Comparison of ENCODE assay signal across 19 cellular contexts in the genomic region with DNA sequence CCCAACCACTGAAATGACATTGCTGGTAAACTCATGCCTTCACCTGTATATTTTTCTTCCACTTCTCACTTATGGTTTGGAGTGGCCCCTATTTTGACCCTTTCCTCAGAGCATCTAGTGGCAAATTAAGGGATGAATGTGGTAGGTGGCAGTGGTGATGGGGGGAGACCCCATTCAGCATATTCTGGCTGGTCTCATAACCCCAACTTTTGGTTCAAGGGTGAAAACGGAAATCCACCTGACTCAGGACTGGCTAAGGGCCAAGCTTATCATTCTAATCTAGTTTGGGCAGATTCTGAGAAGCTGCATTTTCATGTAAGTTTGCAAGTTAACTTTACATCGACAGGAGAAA. TPM values are rescaled to one million over a fixed set of nuclear protein-coding genes. Genes with fewer than 3 reads are reported as not detected.
A peak's percentile ranks its signal among the peaks of the same experiment; 100 is the strongest.
DNase-seq lines count a peak whose midpoint lies in the region; ATAC-seq and TF ChIP-seq lines count a peak whose summit lies in the region.
"Had no signal": no experiment of that assay in that cellular context is flagged by ENCODE, and none has a peak within 500 bp of the region (broad histone marks: within the 10 kb centered on the region; RNA-seq: fewer than 3 reads in every experiment).

No MANE protein-coding gene starts in this region.

- H3K27ac Mint-ChIP-seq in activated CD8-positive, alpha-beta memory T cell treated with anti-CD3 and anti-CD28 coated beads, Interleukin-2, amount 10 ng/mL, durations not matched to agents 7 days and 5 days = peak overlapping the region; percentile 79
- peak overlapping the region; percentile 92 for H3K27ac Mint-ChIP-seq in mesothelial cell of epicardium
- no peak overlapping the region for H3K27ac Mint-ChIP-seq in CD8-positive, alpha-beta T cell

- intact Hi-C loops in CD8-positive, alpha-beta T cell (cut with DNase I, micrococcal nuclease) = no loop called here

- H3K9me3 ChIP-seq in CD8-positive, alpha-beta T cell (ENCODE audit: low read length) = no peaks in the 10 kb centered on the region
- H3K9me3 ChIP-seq: psoas muscle had no signal

- H3K4me1 ChIP-seq in CD8-positive, alpha-beta T cell (ENCODE audit: insufficient read depth, low read length) = no peaks in the 10 kb centered on the region
- H3K4me1 ChIP-seq: psoas muscle had no signal

- no peak for TF ChIP-seq CTCF in LNCaP clone FGC (IDR thresholded peaks at IDR 0.05; ENCODE audit: control insufficient read depth, extremely low read depth, insufficient read depth)
- TF ChIP-seq CTCF in mesothelial cell of epicardium (IDR thresholded peaks at IDR 0.05; ENCODE audit: unreplicated experiment) = no peak
- TF ChIP-seq CTCF in CD8-positive, alpha-beta T cell (IDR thresholded peaks at IDR 0.05) = no peak

- CTCF ChIA-PET in activated CD8-positive, alpha-beta memory T cell treated with anti-CD3 and anti-CD28 coated beads, Interleukin-2, amount 10 ng/mL, durations not matched to agents 7 days and 5 days (lab: Charles Lee) = interaction anchor here (1.3 to 1.6 kb wide), 3 partner anchors 30 to 40 kb away, joined by 4 read pairs; no protein-coding TSS in a partner anchor
- CTCF ChIA-PET in CD8-positive, alpha-beta T cell (lab: Charles Lee) = no interaction called here

- ATAC-seq in activated CD8-positive, alpha-beta memory T cell treated with anti-CD3 and anti-CD28 coated beads, Interleukin-2, amount 10 ng/mL, durations not matched to agents 7 days and 5 days = peak; percentile 73
- ATAC-seq in activated T-cell treated with anti-CD3 and anti-CD28 coated beads, Interleukin-2, amount 50 U/mL, for 4 hours = peak; percentile 39 to 53
- no peak for ATAC-seq in CD8-positive, alpha-beta T cell
- ATAC-seq: left lobe of liver, psoas muscle had no signal

- H3K27ac ChIP-seq in CD8-positive, alpha-beta T cell (ENCODE audit: low read depth, low read length) = no peak overlapping the region
- H3K27ac ChIP-seq: GM23248, psoas muscle had no signal

- H3K4me3 ChIP-seq in LNCaP clone FGC (ENCODE audit: low read depth, low read length) = peak overlapping the region; percentile 5; the same call in 1 of the 2 replicates
- no peak overlapping the region for H3K4me3 ChIP-seq in CD8-positive, alpha-beta T cell (ENCODE audit: low read depth, low read length)
- H3K4me3 ChIP-seq: GM23248, psoas muscle, smooth muscle cell had no signal

- no peaks in the 10 kb centered on the region for H3K36me3 ChIP-seq in CD8-positive, alpha-beta T cell (ENCODE audit: insufficient read depth, low read length)

- no peaks in the 10 kb centered on the region for H3K9me3 Mint-ChIP-seq in activated CD8-positive, alpha-beta memory T cell treated with anti-CD3 and anti-CD28 coated beads, Interleukin-2, amount 10 ng/mL, durations not matched to agents 7 days and 5 days (ENCODE audit: low read depth)
- H3K9me3 Mint-ChIP-seq in activated T-cell treated with anti-CD3 and anti-CD28 coated beads, Interleukin-2, amount 50 U/mL, for 4 hours = peaks cover 3% of the 10 kb centered on the region
- H3K9me3 Mint-ChIP-seq in mesothelial cell of epicardium = no peaks in the 10 kb centered on the region
- no peaks in the 10 kb centered on the region for H3K9me3 Mint-ChIP-seq in CD8-positive, alpha-beta T cell
- H3K9me3 Mint-ChIP-seq: CD14-positive monocyte, neural crest cell had no signal

- H3K27me3 Mint-ChIP-seq in activated CD8-positive, alpha-beta memory T cell treated with anti-CD3 and anti-CD28 coated beads, Interleukin-2, amount 10 ng/mL, durations not matched to agents 7 days and 5 days = peaks cover 2% of the 10 kb centered on the region
- H3K27me3 Mint-ChIP-seq in activated T-cell treated with anti-CD3 and anti-CD28 coated beads, Interleukin-2, amount 50 U/mL, for 4 hours (ENCODE audit: low read depth) = peaks cover 2% of the 10 kb centered on the region
- H3K27me3 Mint-ChIP-seq in mesothelial cell of epicardium (ENCODE audit: low read depth) = no peaks in the 10 kb centered on the region
- H3K27me3 Mint-ChIP-seq in CD8-positive, alpha-beta T cell (ENCODE audit: low read depth) = no peaks in the 10 kb centered on the region

- H3K36me3 Mint-ChIP-seq in activated CD8-positive, alpha-beta memory T cell treated with anti-CD3 and anti-CD28 coated beads, Interleukin-2, amount 10 ng/mL, durations not matched to agents 7 days and 5 days = peaks cover 4% of the 10 kb centered on the region
- no peaks in the 10 kb centered on the region for H3K36me3 Mint-ChIP-seq in activated T-cell treated with anti-CD3 and anti-CD28 coated beads, Interleukin-2, amount 50 U/mL, for 4 hours (ENCODE audit: insufficient read depth)
- H3K36me3 Mint-ChIP-seq in mesothelial cell of epicardium = no peaks in the 10 kb centered on the region
- no peaks in the 10 kb centered on the region for H3K36me3 Mint-ChIP-seq in CD8-positive, alpha-beta T cell
- H3K36me3 Mint-ChIP-seq: CD14-positive monocyte had no signal

- DNase-seq in activated CD8-positive, alpha-beta memory T cell treated with anti-CD3 and anti-CD28 coated beads, Interleukin-2, amount 10 ng/mL, durations not matched to agents 7 days and 5 days = peak; percentile 51
- DNase-seq in activated CD8-positive, alpha-beta memory T cell treated with anti-CD3 and anti-CD28 coated beads, Interleukin-2, amount 50 U/mL, for 48 hours = no peak
- no peak for DNase-seq in LNCaP clone FGC (ENCODE audit: low read depth)
- DNase-seq in activated T-cell treated with anti-CD3 and anti-CD28 coated beads, Interleukin-2, amount 50 U/mL, for 4 hours = no peak
- no peak for DNase-seq in mesothelial cell of epicardium (ENCODE audit: low spot score in 2 of 2, unreplicated experiment in 2 of 2)
- DNase-seq in NCI-H2107 treated with DMSO at 0.1 percent for 48 hours (lab: John Stamatoyannopoulos, UW; ENCODE audit: unreplicated experiment) = no peak
- DNase-seq in CD8-positive, alpha-beta T cell = no peak
- DNase-seq in T1000 (lab: John Stamatoyannopoulos, UW) = no peak
- DNase-seq: erythroblast; GM23248; NCI-H1694; NCI-H345; psoas muscle; stimulated activated naive CD4-positive, alpha-beta T cell had no signal

- POLR2A ChIA-PET in CD8-positive, alpha-beta T cell (lab: Charles Lee) = no interaction called here

- H3K4me1 Mint-ChIP-seq in activated CD8-positive, alpha-beta memory T cell treated with anti-CD3 and anti-CD28 coated beads, Interleukin-2, amount 10 ng/mL, durations not matched to agents 7 days and 5 days = peaks cover 41% of the 10 kb centered on the region
- H3K4me1 Mint-ChIP-seq in activated T-cell treated with anti-CD3 and anti-CD28 coated beads, Interleukin-2, amount 50 U/mL, for 4 hours (ENCODE audit: low read depth) = peaks cover 21% of the 10 kb centered on the region
- H3K4me1 Mint-ChIP-seq in mesothelial cell of epicardium = peaks cover 24% of the 10 kb centered on the region
- no peaks in the 10 kb centered on the region for H3K4me1 Mint-ChIP-seq in CD8-positive, alpha-beta T cell (ENCODE audit: low read depth)

- H3K27me3 ChIP-seq in CD8-positive, alpha-beta T cell (ENCODE audit: insufficient read depth, low read length) = no peaks in the 10 kb centered on the region

- peak overlapping the region; percentile 20 for H3K4me3 Mint-ChIP-seq in activated CD8-positive, alpha-beta memory T cell treated with anti-CD3 and anti-CD28 coated beads, Interleukin-2, amount 10 ng/mL, durations not matched to agents 7 days and 5 days
- no peak overlapping the region for H3K4me3 Mint-ChIP-seq in activated T-cell treated with anti-CD3 and anti-CD28 coated beads, Interleukin-2, amount 50 U/mL, for 4 hours
- no peak overlapping the region for H3K4me3 Mint-ChIP-seq in mesothelial cell of epicardium
- no peak overlapping the region for H3K4me3 Mint-ChIP-seq in CD8-positive, alpha-beta T cell
- H3K4me3 Mint-ChIP-seq: CD14-positive monocyte, neural crest cell had no signal

RNA-seq across cellular contexts. Expression of gene NSUN7, which starts 47.0 kb away (rescaled TPM):
- under 1 TPM; 0.42 to 0.55 TPM for total RNA-seq in activated CD8-positive, alpha-beta memory T cell treated with anti-CD3 and anti-CD28 coated beads, Interleukin-2, amount 10 ng/mL, durations not matched to agents 7 days and 5 days
- not detected for total RNA-seq in activated T-cell treated with anti-CD3 and anti-CD28 coated beads, Interleukin-2, amount 50 U/mL, for 4 hours
- 21.8 to 24.4 TPM (median 22.4 TPM) in 3 replicates for total RNA-seq in mesothelial cell of epicardium
- under 1 TPM; 0.14 to 0.35 TPM for total RNA-seq in CD8-positive, alpha-beta T cell
- total RNA-seq: GM23248, MCF 10A had no signal

Comparison
In these comparisons a context has a peak if more than half of its experiments do, and no peak if none do; other contexts are left out.
1. RNA of gene NSUN7, which starts 47.0 kb away (total RNA-seq): 21.8 to 24.4 TPM in mesothelial cell of epicardium; 0.42 to 0.55 TPM in activated CD8-positive, alpha-beta memory T cell treated with anti-CD3 and anti-CD28 coated beads, Interleukin-2, amount 10 ng/mL, durations not matched to agents 7 days and 5 days, 0.14 to 0.35 TPM in CD8-positive, alpha-beta T cell and not detected in activated T-cell treated with anti-CD3 and anti-CD28 coated beads, Interleukin-2, amount 50 U/mL, for 4 hours; every median in the first group is over 10 times any median in the second.